Comparison of ENCODE assay signal across 15 cellular contexts in the genomic region with DNA sequence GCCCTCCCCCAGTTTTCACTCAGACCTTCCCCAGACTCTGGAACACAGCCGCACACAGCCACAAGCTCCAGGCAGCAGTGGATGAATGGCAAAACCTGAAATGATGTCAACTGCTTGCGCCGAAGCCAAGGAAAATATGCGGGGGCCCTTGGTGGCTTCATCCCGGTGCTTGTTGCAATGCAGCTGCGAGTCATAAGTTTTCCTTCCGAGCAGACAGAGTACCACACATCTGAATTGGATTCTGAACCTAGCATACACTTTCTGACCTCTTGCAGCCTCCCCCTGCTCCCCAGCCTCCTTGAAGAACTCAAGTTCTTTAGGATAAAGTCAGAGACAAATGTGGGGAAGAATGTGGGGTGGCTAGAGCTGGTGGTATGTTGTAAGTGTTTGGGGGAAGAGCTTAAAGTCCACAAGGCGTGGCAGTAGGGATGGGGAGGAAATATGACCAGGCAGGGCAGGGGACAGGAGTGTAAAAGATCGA.
A peak's percentile ranks its signal among the peaks of the same experiment; 100 is the strongest.
DNase-seq lines count a peak whose midpoint lies in the region; ATAC-seq, FAIRE-seq and TF ChIP-seq lines count a peak whose summit lies in the region.
"Had no signal": no experiment of that assay in that cellular context is flagged by ENCODE, and none has a peak within 500 bp of the region (broad histone marks: within the 10 kb centered on the region; RNA-seq: fewer than 3 reads in every experiment).

No MANE protein-coding gene starts in this region.

- H3K4me2 ChIP-seq in A549: peak overlapping the region; percentile 49
- H3K4me2 ChIP-seq in neural progenitor cell: no peak overlapping the region

- peaks cover 4% of the 10 kb centered on the region for H3K27me3 Mint-ChIP-seq in neural progenitor cell (ENCODE audit: insufficient read depth, low read depth)
- H3K27me3 Mint-ChIP-seq in naive thymus-derived CD4-positive, alpha-beta T cell: peaks cover 0 to 4% (median 0%) of the 10 kb centered on the region in 5 donors

- peak in 1 of 2 experiments; percentile 39 for DNase-seq in A549 (ENCODE audit: low read depth in 1 of 2, low spot score in 1 of 2)
- DNase-seq in MG63: peak; percentile 100
- DNase-seq in fibroblast of gingiva (ENCODE audit: low read depth): peak; percentile 69
- DNase-seq in neural progenitor cell (ENCODE audit: low spot score): no peak
- DNase-seq in GM10248 (ENCODE audit: extremely low spot score): no peak
- DNase-seq in RPMI8226: no peak
- no peak for DNase-seq in naive thymus-derived CD4-positive, alpha-beta T cell
- DNase-seq: activated CD4-positive, alpha-beta T cell treated with anti-CD3 and anti-CD28 coated beads for 4 hours; activated gamma-delta T cell treated with Interleukin-2 at 50 U/mL for 16 hours; DMS79; NCI-H1105 treated with DMSO at 0.1 percent for 48 hours; NCI-H774; stimulated activated naive CD4-positive, alpha-beta T cell; SW 1271 had no signal

- intact Hi-C loops in naive thymus-derived CD4-positive, alpha-beta T cell (cut with micrococcal nuclease): no loop called here

- H3K4me1 ChIP-seq in A549 (peaks cover 18% of the 10 kb centered on the region), neural progenitor cell (no peaks in the 10 kb centered on the region)
- no peaks in the 10 kb centered on the region for H3K4me1 ChIP-seq in naive thymus-derived CD4-positive, alpha-beta T cell (ENCODE audit: control insufficient read depth in 2 of 2, insufficient read depth in 2 of 2, low read length in 2 of 2)

- H3F3A ChIP-seq in neural progenitor cell (ENCODE audit: low read depth): no peaks in the 10 kb centered on the region

- 51% methylated on average over 9 of the region's 9 CpGs for WGBS in A549 (ENCODE audit: missing lambda C conversion rate)

- TF ChIP-seq RAD21 in A549 (conservative IDR thresholded peaks at IDR 0.05 in 1 of 2, IDR thresholded peaks at IDR 0.05 in 1 of 2): no peak

- H4K20me1 ChIP-seq in neural progenitor cell (ENCODE audit: low read depth): no peaks in the 10 kb centered on the region

- H3K9me3 ChIP-seq in A549 (no peaks in the 10 kb centered on the region), MG63 (no peaks in the 10 kb centered on the region), neural progenitor cell (ENCODE audit: low read depth) (no peaks in the 10 kb centered on the region)
- H3K9me3 ChIP-seq in naive thymus-derived CD4-positive, alpha-beta T cell (ENCODE audit: control insufficient read depth in 2 of 3, low read length in 3 of 3): no peaks in the 10 kb centered on the region

- POLR2A ChIA-PET in A549 (lab: Yijun Ruan, JAX) (no interaction called here), GM10248 (lab: Yijun Ruan, JAX) (no interaction called here)
- POLR2A ChIA-PET in naive thymus-derived CD4-positive, alpha-beta T cell (lab: Charles Lee): no interaction called here

- no peaks in the 10 kb centered on the region for H3K36me3 Mint-ChIP-seq in neural progenitor cell
- no peaks in the 10 kb centered on the region for H3K36me3 Mint-ChIP-seq in naive thymus-derived CD4-positive, alpha-beta T cell

- no peak for TF ChIP-seq EP300 in A549 (IDR thresholded peaks at IDR 0.05)

- TF ChIP-seq CTCF in A549 (IDR thresholded peaks at IDR 0.05) (no peak), neural progenitor cell (IDR thresholded peaks at IDR 0.05) (no peak), GM10248 (IDR thresholded peaks at IDR 0.05; ENCODE audit: control extremely low read depth, extremely low read depth, low read depth, missing control alignments) (no peak)

- no peak overlapping the region for H2AFZ ChIP-seq in neural progenitor cell (replicated peaks)

- CTCF ChIA-PET in A549 (lab: Yijun Ruan, JAX): interaction anchor here (1.3 to 1.7 kb wide), 2 partner anchors 15 to 266 kb away, joined by 3 to 5 read pairs; no protein-coding TSS in a partner anchor
- CTCF ChIA-PET in GM10248 (lab: Yijun Ruan, JAX): interaction anchor here (1.0 to 1.9 kb wide), 4 partner anchors 11 to 266 kb away, joined by 3 to 4 read pairs (median 4); no protein-coding TSS in a partner anchor
- CTCF ChIA-PET in naive thymus-derived CD4-positive, alpha-beta T cell (lab: Charles Lee): no interaction called here

- peak overlapping the region; percentile 47 for H3K27ac Mint-ChIP-seq in neural progenitor cell
- H3K27ac Mint-ChIP-seq in naive thymus-derived CD4-positive, alpha-beta T cell: peak overlapping the region in 1 of 9 donors; percentile 64

- H3K27me3 ChIP-seq in MG63: no peaks in the 10 kb centered on the region
- no peaks in the 10 kb centered on the region for H3K27me3 ChIP-seq in neural progenitor cell
- H3K27me3 ChIP-seq in naive thymus-derived CD4-positive, alpha-beta T cell (ENCODE audit: control insufficient read depth in 2 of 2, insufficient read depth in 2 of 2, low read length in 2 of 2): no peaks in the 10 kb centered on the region

- TF ChIP-seq POLR2A in A549 (IDR thresholded peaks at IDR 0.05; ENCODE audit: low read length): no peak

- no peak for FAIRE-seq in A549 (lab: Jason Lieb, UNC)

- no peak overlapping the region for H3K9ac ChIP-seq in neural progenitor cell

- ATAC-seq in A549 (peak in 1 of 2 experiments; percentile 56; a peak in 3 of 6 replicates), HG03565 (IDR thresholded peaks at IDR 0.05; ENCODE audit: unreplicated experiment) (no peak)
- no peak for ATAC-seq in naive thymus-derived CD4-positive, alpha-beta T cell

- H3K4me3 ChIP-seq in A549: no peak overlapping the region
- H3K4me3 ChIP-seq in MG63: no peak overlapping the region
- H3K4me3 ChIP-seq in neural progenitor cell: no peak overlapping the region
- no peak overlapping the region for H3K4me3 ChIP-seq in naive thymus-derived CD4-positive, alpha-beta T cell (ENCODE audit: low read length)

- H3K4me1 Mint-ChIP-seq in neural progenitor cell: peaks cover 9% of the 10 kb centered on the region
- H3K4me1 Mint-ChIP-seq in naive thymus-derived CD4-positive, alpha-beta T cell: no peaks in the 10 kb centered on the region

- H3K27ac ChIP-seq in A549: peak overlapping the region; percentile 18 to 34; a peak in 4 of 6 replicates
- no peak overlapping the region for H3K27ac ChIP-seq in neural progenitor cell
- no peak overlapping the region for H3K27ac ChIP-seq in naive thymus-derived CD4-positive, alpha-beta T cell (ENCODE audit: low read depth, low read length)

- no peaks in the 10 kb centered on the region for H3K36me3 ChIP-seq in MG63
- no peaks in the 10 kb centered on the region for H3K36me3 ChIP-seq in neural progenitor cell
- no peaks in the 10 kb centered on the region for H3K36me3 ChIP-seq in naive thymus-derived CD4-positive, alpha-beta T cell (ENCODE audit: control insufficient read depth in 2 of 3, insufficient read depth in 3 of 3, low read length in 3 of 3)

- no peak overlapping the region for H3K4me3 Mint-ChIP-seq in neural progenitor cell
- H3K4me3 Mint-ChIP-seq in naive thymus-derived CD4-positive, alpha-beta T cell: no peak overlapping the region

- no peaks in the 10 kb centered on the region for H3K9me3 Mint-ChIP-seq in neural progenitor cell
- peaks cover 0 to 2% (median 0%) of the 10 kb centered on the region in 11 donors for H3K9me3 Mint-ChIP-seq in naive thymus-derived CD4-positive, alpha-beta T cell

- no peaks in the 10 kb centered on the region for H3K79me2 ChIP-seq in neural progenitor cell (ENCODE audit: low read depth)

TF ChIP-seq in A549, 52 proteins besides CTCF, POLR2A, EP300 and RAD21 (continues in another document):
- TF ChIP-seq NFE2L2 (conservative IDR thresholded peaks at IDR 0.05; ENCODE audit: low read length) (no peak), ZNF302 (CRISPR knock-in tag; IDR thresholded peaks at IDR 0.05) (no peak), NPAS2 (CRISPR knock-in tag; IDR thresholded peaks at IDR 0.05; ENCODE audit: borderline replicate concordance) (no peak), ZC3H11A (IDR thresholded peaks at IDR 0.05) (no peak), RARB (CRISPR knock-in tag; IDR thresholded peaks at IDR 0.05) (no peak), KDM5A (IDR thresholded peaks at IDR 0.05) (no peak), ATOH8 (CRISPR knock-in tag; IDR thresholded peaks at IDR 0.05; ENCODE audit: low read depth) (no peak), EHF (CRISPR knock-in tag; IDR thresholded peaks at IDR 0.05) (no peak), JUNB (IDR thresholded peaks at IDR 0.05) (no peak), ESRRA (IDR thresholded peaks at IDR 0.05; ENCODE audit: borderline replicate concordance, low read length) (no peak), MAX (IDR thresholded peaks at IDR 0.05) (no peak)
- TF ChIP-seq, protein P1, sequence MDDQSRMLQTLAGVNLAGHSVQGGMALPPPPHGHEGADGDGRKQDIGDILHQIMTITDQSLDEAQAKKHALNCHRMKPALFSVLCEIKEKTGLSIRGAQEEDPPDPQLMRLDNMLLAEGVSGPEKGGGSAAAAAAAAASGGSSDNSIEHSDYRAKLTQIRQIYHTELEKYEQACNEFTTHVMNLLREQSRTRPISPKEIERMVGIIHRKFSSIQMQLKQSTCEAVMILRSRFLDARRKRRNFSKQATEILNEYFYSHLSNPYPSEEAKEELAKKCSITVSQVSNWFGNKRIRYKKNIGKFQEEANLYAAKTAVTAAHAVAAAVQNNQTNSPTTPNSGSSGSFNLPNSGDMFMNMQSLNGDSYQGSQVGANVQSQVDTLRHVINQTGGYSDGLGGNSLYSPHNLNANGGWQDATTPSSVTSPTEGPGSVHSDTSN (IDR thresholded peaks at IDR 0.05): no peak
- TF ChIP-seq, protein P2, sequence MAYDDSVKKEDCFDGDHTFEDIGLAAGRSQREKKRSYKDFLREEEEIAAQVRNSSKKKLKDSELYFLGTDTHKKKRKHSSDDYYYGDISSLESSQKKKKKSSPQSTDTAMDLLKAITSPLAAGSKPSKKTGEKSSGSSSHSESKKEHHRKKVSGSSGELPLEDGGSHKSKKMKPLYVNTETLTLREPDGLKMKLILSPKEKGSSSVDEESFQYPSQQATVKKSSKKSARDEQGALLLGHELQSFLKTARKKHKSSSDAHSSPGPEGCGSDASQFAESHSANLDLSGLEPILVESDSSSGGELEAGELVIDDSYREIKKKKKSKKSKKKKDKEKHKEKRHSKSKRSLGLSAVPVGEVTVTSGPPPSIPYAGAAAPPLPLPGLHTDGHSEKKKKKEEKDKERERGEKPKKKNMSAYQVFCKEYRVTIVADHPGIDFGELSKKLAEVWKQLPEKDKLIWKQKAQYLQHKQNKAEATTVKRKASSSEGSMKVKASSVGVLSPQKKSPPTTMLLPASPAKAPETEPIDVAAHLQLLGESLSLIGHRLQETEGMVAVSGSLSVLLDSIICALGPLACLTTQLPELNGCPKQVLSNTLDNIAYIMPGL (CRISPR knock-in tag; IDR thresholded peaks at IDR 0.05; ENCODE audit: borderline replicate concordance): no peak

Comparison
In these comparisons a context has a peak if more than half of its experiments do, and no peak if none do; other contexts are left out.
1. DNase-seq: peak in MG63 (single experiment) and fibroblast of gingiva (single experiment); none in neural progenitor cell (single experiment), GM10248 (single experiment), RPMI8226 (single experiment) and naive thymus-derived CD4-positive, alpha-beta T cell (0 of 9).
2. H3K27ac ChIP-seq: peak in A549 (2 of 2); none in neural progenitor cell (single experiment) and naive thymus-derived CD4-positive, alpha-beta T cell (single experiment).